ENCODE assay signal across 8 cellular contexts in genomic region chr15:96327155-96327741, GRCh38. TPM values are rescaled to one million over a fixed set of nuclear protein-coding genes. Genes with fewer than 3 reads are reported as not detected.
DNase-seq lines count a peak whose midpoint lies in the region; ATAC-seq and TF ChIP-seq lines count a peak whose summit lies in the region.

No MANE protein-coding gene starts in this region.

- peak overlapping the region; percentile 99 for H3K4me3 Mint-ChIP-seq in nephron progenitor cell

- ATAC-seq in esophagus mucosa (peak; percentile 40), HG03108 (IDR thresholded peaks at IDR 0.05; ENCODE audit: unreplicated experiment) (no peak)

- TF ChIP-seq CTCF in RWPE1 (conservative IDR thresholded peaks at IDR 0.05; ENCODE audit: low read depth) (peak; percentile 91), nephron progenitor cell (IDR thresholded peaks at IDR 0.05) (peak; percentile 56)

- intact Hi-C loops in posterior cingulate gyrus (cut with DNase I), result no loop called here

- POLR2A ChIA-PET in RWPE1 (lab: Yijun Ruan, JAX; ENCODE audit: low non-redundant PET), result no interaction called here

- in situ Hi-C loops in KBM-7 (cut with MboI; ENCODE audit: low pct_unique_long_range_greater_than_20kb, low sequenced_read_pairs), result loop anchor here (25.0 kb wide), 1 partner anchor 1065 kb away; no protein-coding TSS in a partner anchor

- H3K27ac ChIP-seq in RWPE1, result peak overlapping the region; percentile 87

- H3K36me3 Mint-ChIP-seq in nephron progenitor cell (ENCODE audit: low read depth), result peaks cover 7% of the 10 kb centered on the region

- H3K4me1 Mint-ChIP-seq in nephron progenitor cell, result peaks cover 59% of the 10 kb centered on the region

- no peaks in the 10 kb centered on the region for H3K9me3 Mint-ChIP-seq in nephron progenitor cell

- CTCF ChIA-PET in RWPE1 (lab: Yijun Ruan, JAX), result interaction anchor here (0.6 to 1.3 kb wide), 14 partner anchors 9 to 1536 kb away, joined by 3 to 13 read pairs (median 4); no protein-coding TSS in a partner anchor

- peaks cover 35% of the 10 kb centered on the region for H3K27me3 Mint-ChIP-seq in nephron progenitor cell (ENCODE audit: low read depth, poor library complexity)

- peak overlapping the region; percentile 93 for H3K27ac Mint-ChIP-seq in nephron progenitor cell

- DNase-seq in NCI-H2029 treated with DMSO at 0.1 percent for 48 hours (lab: John Stamatoyannopoulos, UW), result peak; percentile 33
- DNase-seq in NCI-H2029 (lab: John Stamatoyannopoulos, UW), result no peak
- peak; percentile 81 for DNase-seq in KBM-7
- DNase-seq in RWPE1 (ENCODE audit: low spot score), result peak; percentile 68
- DNase-seq in nephron progenitor cell, result no peak
- no peak for DNase-seq in posterior cingulate gyrus

RNA-seq across cellular contexts. Expression of gene NR2F2, which starts 3.3 kb away (rescaled TPM):
- total RNA-seq in esophagus mucosa, result 6.9 TPM

Comparison
In these comparisons a context has a peak if more than half of its experiments do, and no peak if none do; other contexts are left out.
1. DNase-seq: peak in NCI-H2029 treated with DMSO at 0.1 percent for 48 hours (single experiment), KBM-7 (single experiment) and RWPE1 (single experiment); none in NCI-H2029 (single experiment), nephron progenitor cell (single experiment) and posterior cingulate gyrus (0 of 10).